Comparison of ENCODE assay signal across 1 cellular context in genomic region chr19:8387688-8388611, GRCh38.
TF ChIP-seq lines count a peak whose summit lies in the region.

No MANE protein-coding gene starts in this region.

TF ChIP-seq in HepG2, 621 proteins besides CTCF, POLR2A, EP300 and RAD21 (continued from another document and continues in another):
- TF ChIP-seq, protein P1, sequence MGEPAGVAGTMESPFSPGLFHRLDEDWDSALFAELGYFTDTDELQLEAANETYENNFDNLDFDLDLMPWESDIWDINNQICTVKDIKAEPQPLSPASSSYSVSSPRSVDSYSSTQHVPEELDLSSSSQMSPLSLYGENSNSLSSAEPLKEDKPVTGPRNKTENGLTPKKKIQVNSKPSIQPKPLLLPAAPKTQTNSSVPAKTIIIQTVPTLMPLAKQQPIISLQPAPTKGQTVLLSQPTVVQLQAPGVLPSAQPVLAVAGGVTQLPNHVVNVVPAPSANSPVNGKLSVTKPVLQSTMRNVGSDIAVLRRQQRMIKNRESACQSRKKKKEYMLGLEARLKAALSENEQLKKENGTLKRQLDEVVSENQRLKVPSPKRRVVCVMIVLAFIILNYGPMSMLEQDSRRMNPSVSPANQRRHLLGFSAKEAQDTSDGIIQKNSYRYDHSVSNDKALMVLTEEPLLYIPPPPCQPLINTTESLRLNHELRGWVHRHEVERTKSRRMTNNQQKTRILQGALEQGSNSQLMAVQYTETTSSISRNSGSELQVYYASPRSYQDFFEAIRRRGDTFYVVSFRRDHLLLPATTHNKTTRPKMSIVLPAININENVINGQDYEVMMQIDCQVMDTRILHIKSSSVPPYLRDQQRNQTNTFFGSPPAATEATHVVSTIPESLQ (CRISPR knock-in tag; conservative IDR thresholded peaks at IDR 0.05): no peak
- TF ChIP-seq PITX1 (CRISPR knock-in tag; IDR thresholded peaks at IDR 0.05): peak; percentile 97
- TF ChIP-seq ZNF256 (CRISPR knock-in tag; conservative IDR thresholded peaks at IDR 0.05): no peak
- peak; percentile 93 for TF ChIP-seq MED1 (CRISPR knock-in tag; IDR thresholded peaks at IDR 0.05)
- TF ChIP-seq CHD4 (IDR thresholded peaks at IDR 0.05; ENCODE audit: borderline replicate concordance, low read length): peak; percentile 77; the same call in 1 of the 2 replicates
- no peak for TF ChIP-seq HDAC6 (IDR thresholded peaks at IDR 0.05; ENCODE audit: low read depth, low read length)
- TF ChIP-seq MTA3 (CRISPR knock-in tag; IDR thresholded peaks at IDR 0.05): no peak
- peak; percentile 93 for TF ChIP-seq PAXIP1 (CRISPR knock-in tag; conservative IDR thresholded peaks at IDR 0.05)
- TF ChIP-seq PHF8 (CRISPR knock-in tag; IDR thresholded peaks at IDR 0.05): no peak
- TF ChIP-seq FOXK1 (CRISPR knock-in tag; IDR thresholded peaks at IDR 0.05; ENCODE audit: borderline replicate concordance, low read depth): peak; percentile 78; the same call in 1 of the 2 replicates
- 0 out of 2 replicates have a peak, but pooled peaks have one; percentile 63 for TF ChIP-seq HMG20B (CRISPR knock-in tag; conservative IDR thresholded peaks at IDR 0.05)
- 0 out of 2 replicates have a peak, but pooled peaks have one; percentile 69 for TF ChIP-seq SMAD3 (CRISPR knock-in tag; IDR thresholded peaks at IDR 0.05)
- peak; percentile 61 for TF ChIP-seq MAFF (IDR thresholded peaks at IDR 0.05; ENCODE audit: low read depth, low read length)
- no peak for TF ChIP-seq ATRX (CRISPR knock-in tag; IDR thresholded peaks at IDR 0.05; ENCODE audit: borderline replicate concordance)
- TF ChIP-seq MAZ (IDR thresholded peaks at IDR 0.05; ENCODE audit: borderline replicate concordance, low read depth, low read length): no peak
- TF ChIP-seq MAZ (CRISPR knock-in tag; IDR thresholded peaks at IDR 0.05; ENCODE audit: low read depth): no peak
- TF ChIP-seq DBP (CRISPR knock-in tag; IDR thresholded peaks at IDR 0.05; ENCODE audit: not compliant biosample characterization): no peak
- TF ChIP-seq HOXA3 (CRISPR knock-in tag; IDR thresholded peaks at IDR 0.05): peak; percentile 92
- 0 out of 2 replicates have a peak, but pooled peaks have one; percentile 46 for TF ChIP-seq FOXK2 (IDR thresholded peaks at IDR 0.05)
- TF ChIP-seq RXRB (CRISPR knock-in tag; IDR thresholded peaks at IDR 0.05; ENCODE audit: borderline replicate concordance): peak; percentile 93
- peak; percentile 85 for TF ChIP-seq FOSL2 (CRISPR knock-in tag; IDR thresholded peaks at IDR 0.05)
- TF ChIP-seq HNRNPL (IDR thresholded peaks at IDR 0.05; ENCODE audit: low read depth, low read length): no peak
- TF ChIP-seq YEATS2 (CRISPR knock-in tag; IDR thresholded peaks at IDR 0.05; ENCODE audit: borderline replicate concordance): peak; percentile 64; the same call in 1 of the 2 replicates
- no peak for TF ChIP-seq ZEB1 (IDR thresholded peaks at IDR 0.05; ENCODE audit: insufficient replicate concordance, low read depth)
- peak; percentile 88 for TF ChIP-seq PHF21A (CRISPR knock-in tag; IDR thresholded peaks at IDR 0.05)
- peak; percentile 85 for TF ChIP-seq HDAC2 (CRISPR knock-in tag; IDR thresholded peaks at IDR 0.05)
- peak; percentile 24; the same call in 1 of the 2 replicates for TF ChIP-seq HOXD1 (CRISPR knock-in tag; IDR thresholded peaks at IDR 0.05)
- no peak for TF ChIP-seq BRCA1 (CRISPR knock-in tag; IDR thresholded peaks at IDR 0.05)
- TF ChIP-seq E2F2 (CRISPR knock-in tag; IDR thresholded peaks at IDR 0.05; ENCODE audit: borderline replicate concordance): no peak
- peak; percentile 59 for TF ChIP-seq KAT8 (CRISPR knock-in tag; IDR thresholded peaks at IDR 0.05)
- TF ChIP-seq, protein P2, sequence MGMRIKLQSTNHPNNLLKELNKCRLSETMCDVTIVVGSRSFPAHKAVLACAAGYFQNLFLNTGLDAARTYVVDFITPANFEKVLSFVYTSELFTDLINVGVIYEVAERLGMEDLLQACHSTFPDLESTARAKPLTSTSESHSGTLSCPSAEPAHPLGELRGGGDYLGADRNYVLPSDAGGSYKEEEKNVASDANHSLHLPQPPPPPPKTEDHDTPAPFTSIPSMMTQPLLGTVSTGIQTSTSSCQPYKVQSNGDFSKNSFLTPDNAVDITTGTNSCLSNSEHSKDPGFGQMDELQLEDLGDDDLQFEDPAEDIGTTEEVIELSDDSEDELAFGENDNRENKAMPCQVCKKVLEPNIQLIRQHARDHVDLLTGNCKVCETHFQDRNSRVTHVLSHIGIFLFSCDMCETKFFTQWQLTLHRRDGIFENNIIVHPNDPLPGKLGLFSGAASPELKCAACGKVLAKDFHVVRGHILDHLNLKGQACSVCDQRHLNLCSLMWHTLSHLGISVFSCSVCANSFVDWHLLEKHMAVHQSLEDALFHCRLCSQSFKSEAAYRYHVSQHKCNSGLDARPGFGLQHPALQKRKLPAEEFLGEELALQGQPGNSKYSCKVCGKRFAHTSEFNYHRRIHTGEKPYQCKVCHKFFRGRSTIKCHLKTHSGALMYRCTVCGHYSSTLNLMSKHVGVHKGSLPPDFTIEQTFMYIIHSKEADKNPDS (CRISPR knock-in tag; IDR thresholded peaks at IDR 0.05): peak; percentile 79
- 0 out of 2 replicates have a peak, but pooled peaks have one; percentile 8 for TF ChIP-seq ZNF142 (CRISPR knock-in tag; IDR thresholded peaks at IDR 0.05)
- TF ChIP-seq, protein P3, sequence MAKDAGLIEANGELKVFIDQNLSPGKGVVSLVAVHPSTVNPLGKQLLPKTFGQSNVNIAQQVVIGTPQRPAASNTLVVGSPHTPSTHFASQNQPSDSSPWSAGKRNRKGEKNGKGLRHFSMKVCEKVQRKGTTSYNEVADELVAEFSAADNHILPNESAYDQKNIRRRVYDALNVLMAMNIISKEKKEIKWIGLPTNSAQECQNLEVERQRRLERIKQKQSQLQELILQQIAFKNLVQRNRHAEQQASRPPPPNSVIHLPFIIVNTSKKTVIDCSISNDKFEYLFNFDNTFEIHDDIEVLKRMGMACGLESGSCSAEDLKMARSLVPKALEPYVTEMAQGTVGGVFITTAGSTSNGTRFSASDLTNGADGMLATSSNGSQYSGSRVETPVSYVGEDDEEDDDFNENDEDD (CRISPR knock-in tag; IDR thresholded peaks at IDR 0.05; ENCODE audit: borderline replicate concordance): no peak; the same call in 1 of the 2 replicates
- TF ChIP-seq GABPB1 (CRISPR knock-in tag; IDR thresholded peaks at IDR 0.05): peak; percentile 32; the same call in 1 of the 2 replicates
- TF ChIP-seq, protein P4, sequence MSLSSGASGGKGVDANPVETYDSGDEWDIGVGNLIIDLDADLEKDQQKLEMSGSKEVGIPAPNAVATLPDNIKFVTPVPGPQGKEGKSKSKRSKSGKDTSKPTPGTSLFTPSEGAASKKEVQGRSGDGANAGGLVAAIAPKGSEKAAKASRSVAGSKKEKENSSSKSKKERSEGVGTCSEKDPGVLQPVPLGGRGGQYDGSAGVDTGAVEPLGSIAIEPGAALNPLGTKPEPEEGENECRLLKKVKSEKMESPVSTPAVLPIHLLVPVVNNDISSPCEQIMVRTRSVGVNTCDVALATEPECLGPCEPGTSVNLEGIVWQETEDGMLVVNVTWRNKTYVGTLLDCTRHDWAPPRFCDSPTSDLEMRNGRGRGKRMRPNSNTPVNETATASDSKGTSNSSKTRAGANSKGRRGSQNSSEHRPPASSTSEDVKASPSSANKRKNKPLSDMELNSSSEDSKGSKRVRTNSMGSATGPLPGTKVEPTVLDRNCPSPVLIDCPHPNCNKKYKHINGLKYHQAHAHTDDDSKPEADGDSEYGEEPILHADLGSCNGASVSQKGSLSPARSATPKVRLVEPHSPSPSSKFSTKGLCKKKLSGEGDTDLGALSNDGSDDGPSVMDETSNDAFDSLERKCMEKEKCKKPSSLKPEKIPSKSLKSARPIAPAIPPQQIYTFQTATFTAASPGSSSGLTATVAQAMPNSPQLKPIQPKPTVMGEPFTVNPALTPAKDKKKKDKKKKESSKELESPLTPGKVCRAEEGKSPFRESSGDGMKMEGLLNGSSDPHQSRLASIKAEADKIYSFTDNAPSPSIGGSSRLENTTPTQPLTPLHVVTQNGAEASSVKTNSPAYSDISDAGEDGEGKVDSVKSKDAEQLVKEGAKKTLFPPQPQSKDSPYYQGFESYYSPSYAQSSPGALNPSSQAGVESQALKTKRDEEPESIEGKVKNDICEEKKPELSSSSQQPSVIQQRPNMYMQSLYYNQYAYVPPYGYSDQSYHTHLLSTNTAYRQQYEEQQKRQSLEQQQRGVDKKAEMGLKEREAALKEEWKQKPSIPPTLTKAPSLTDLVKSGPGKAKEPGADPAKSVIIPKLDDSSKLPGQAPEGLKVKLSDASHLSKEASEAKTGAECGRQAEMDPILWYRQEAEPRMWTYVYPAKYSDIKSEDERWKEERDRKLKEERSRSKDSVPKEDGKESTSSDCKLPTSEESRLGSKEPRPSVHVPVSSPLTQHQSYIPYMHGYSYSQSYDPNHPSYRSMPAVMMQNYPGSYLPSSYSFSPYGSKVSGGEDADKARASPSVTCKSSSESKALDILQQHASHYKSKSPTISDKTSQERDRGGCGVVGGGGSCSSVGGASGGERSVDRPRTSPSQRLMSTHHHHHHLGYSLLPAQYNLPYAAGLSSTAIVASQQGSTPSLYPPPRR (CRISPR knock-in tag; IDR thresholded peaks at IDR 0.05; ENCODE audit: borderline replicate concordance): peak; percentile 97
- TF ChIP-seq ETV5 (CRISPR knock-in tag; IDR thresholded peaks at IDR 0.05; ENCODE audit: borderline replicate concordance): peak; percentile 75; the same call in 1 of the 2 replicates
- no peak for TF ChIP-seq PAWR (CRISPR knock-in tag; IDR thresholded peaks at IDR 0.05; ENCODE audit: borderline replicate concordance)
- TF ChIP-seq IRF2 (CRISPR knock-in tag; IDR thresholded peaks at IDR 0.05): peak; percentile 81; the same call in 1 of the 2 replicates
